In genomic region chr12:124567673-124568373, GRCh38 we compare ENCODE assay signal across 1 cellular context.
TF ChIP-seq lines count a peak whose summit lies in the region.

No MANE protein-coding gene starts in this region.

TF ChIP-seq in WTC11, 78 proteins besides CTCF, POLR2A, EP300 and RAD21 (continued from another document):
- TF ChIP-seq HMGXB4 (CRISPR knock-in tag; IDR thresholded peaks at IDR 0.05), result 0 out of 2 replicates have a peak, but pooled peaks have one; percentile 36
TF ChIP-seq in WTC11: peak in this region for 3.
